In genomic region chr13:114099191-114099590, GRCh38 we compare ENCODE assay signal across 8 cellular contexts. TPM values are rescaled to one million over a fixed set of nuclear protein-coding genes. Genes with fewer than 3 reads are reported as not detected.
DNase-seq lines count a peak whose midpoint lies in the region; ATAC-seq and TF ChIP-seq lines count a peak whose summit lies in the region.

No MANE protein-coding gene starts in this region.

- WGBS in mesodermal cell (ENCODE audit: insufficient coverage in 2 of 2), 2 experiments: 46 to 53% methylated on average over 5 to 8 of the region's 15 CpGs

- H3K36me3 ChIP-seq in mesodermal cell (ENCODE audit: control insufficient read depth, insufficient read depth, low read length): peaks cover 12% of the 10 kb centered on the region

- ATAC-seq in HG02884 (IDR thresholded peaks at IDR 0.05; ENCODE audit: unreplicated experiment) (no peak), GM18505 (IDR thresholded peaks at IDR 0.05; ENCODE audit: unreplicated experiment) (no peak)

- in situ Hi-C loops in GM13976 (cut with MboI; ENCODE audit: low sequenced_read_pairs, unreplicated experiment): no loop called here

- H3K27ac ChIP-seq in dorsolateral prefrontal cortex (peak overlapping the region in 52 of 59 donors; percentile 27 to 90 (median 71)), mesodermal cell (ENCODE audit: low read depth, low read length, severe bottlenecking) (peak overlapping the region; percentile 53)

- no peaks in the 10 kb centered on the region for H3K9me3 ChIP-seq in mesodermal cell (ENCODE audit: control insufficient read depth, low read length)

- DNase-seq in GM13976 (ENCODE audit: low spot score): peak; percentile 76
- peak; percentile 48 for DNase-seq in NCI-H2227 (lab: John Stamatoyannopoulos, UW; ENCODE audit: unreplicated experiment)
- peak in 8 of 10 donors; percentile 52 to 91 (median 76) for DNase-seq in dorsolateral prefrontal cortex
- no peak for DNase-seq in activated gamma-delta T cell treated with Interleukin-2 at 50 U/mL for 16 hours
- DNase-seq in germinal center (ENCODE audit: low spot score): no peak

- no peak for TF ChIP-seq POLR2A in GM18505 (IDR thresholded peaks at IDR 0.05; ENCODE audit: borderline replicate concordance, extremely low read depth, insufficient read depth, insufficient read length)

- H3K4me3 ChIP-seq in dorsolateral prefrontal cortex (peak overlapping the region in 6 of 59 donors; percentile 5 to 34 (median 22)), mesodermal cell (ENCODE audit: extremely low read depth, insufficient read depth, low read length, poor library complexity, severe bottlenecking) (no peak overlapping the region)

- no peaks in the 10 kb centered on the region for H3K27me3 ChIP-seq in dorsolateral prefrontal cortex

- H3K4me1 ChIP-seq in mesodermal cell (ENCODE audit: control insufficient read depth, insufficient read depth, low read length, poor library complexity, severe bottlenecking): peaks cover 32% of the 10 kb centered on the region

- TF ChIP-seq CTCF in GM13976 (IDR thresholded peaks at IDR 0.05; ENCODE audit: borderline replicate concordance, control extremely low read depth, extremely low read depth, insufficient read depth, missing control alignments): no peak
- TF ChIP-seq CTCF in dorsolateral prefrontal cortex (IDR thresholded peaks at IDR 0.05 in 54 of 56, conservative IDR thresholded peaks at IDR 0.05 in 2 of 56; ENCODE audit: low read depth in 1 of 56, partially characterized antibody in 56 of 56): no peak

- intact Hi-C loops in dorsolateral prefrontal cortex (cut with DNase I): no loop called here

RNA-seq across cellular contexts. Expression of gene RASA3, which starts 33.2 kb away (rescaled TPM):
- 10 to 100 TPM; 31.0 to 93.4 (median 44.7) TPM for total RNA-seq in dorsolateral prefrontal cortex
- 52.2 TPM for polyA plus RNA-seq in mesodermal cell (2013, experiment 1 of 2)
- 45.1 TPM for polyA plus RNA-seq in mesodermal cell (2013, experiment 2 of 2)

Comparison
In these comparisons a context has a peak if more than half of its experiments do, and no peak if none do; other contexts are left out.
1. DNase-seq: peak in GM13976 (single experiment), NCI-H2227 (single experiment) and dorsolateral prefrontal cortex (8 of 10); none in activated gamma-delta T cell treated with Interleukin-2 at 50 U/mL for 16 hours (single experiment) and germinal center (single experiment).